In the genomic region with DNA sequence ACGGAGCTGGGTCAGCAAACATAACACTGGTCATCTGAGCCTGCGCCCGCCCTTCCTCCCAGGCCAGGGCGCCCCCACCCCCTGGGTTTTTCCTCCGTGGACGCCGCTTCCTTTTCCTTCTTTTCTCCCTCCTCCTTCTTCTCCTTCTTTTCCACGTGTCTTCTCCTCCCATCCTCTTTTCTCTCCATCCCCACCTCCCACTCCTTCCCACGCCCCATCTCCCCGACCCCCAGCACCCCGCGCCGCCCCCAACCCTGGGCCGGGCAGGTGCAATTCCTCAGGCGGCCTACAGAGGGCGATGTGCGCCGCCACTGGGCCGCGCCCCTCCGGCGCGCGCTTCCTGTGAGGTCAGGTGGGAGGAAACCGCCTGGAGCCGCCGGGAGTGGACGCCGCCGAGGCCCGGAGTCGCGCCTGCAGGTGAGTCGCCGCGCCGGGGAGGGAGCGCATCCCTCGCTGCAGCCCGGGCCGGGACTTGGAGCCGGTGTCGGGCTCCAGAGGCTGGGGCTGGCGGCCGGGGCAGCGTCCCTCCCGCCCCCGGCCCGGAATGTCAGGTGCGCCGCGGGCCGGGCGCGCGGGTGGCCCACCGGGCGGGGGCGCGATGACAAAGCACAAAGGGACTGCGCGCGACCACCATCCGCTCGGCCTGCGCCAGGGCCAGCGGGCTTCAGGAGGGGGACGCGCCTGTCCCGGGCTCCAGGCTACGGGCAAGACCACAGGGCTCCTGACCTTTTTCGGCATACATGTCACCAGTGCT, we compare ENCODE assay signal across 1 cellular context.
TF ChIP-seq lines count a peak whose summit lies in the region.

A gene with protein sequence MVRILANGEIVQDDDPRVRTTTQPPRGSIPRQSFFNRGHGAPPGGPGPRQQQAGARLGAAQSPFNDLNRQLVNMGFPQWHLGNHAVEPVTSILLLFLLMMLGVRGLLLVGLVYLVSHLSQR (plus strand): TSS at position 351 of the 754 bp plus-strand sequence. CDS start 1,497 bp downstream, outside the sequence.

TF ChIP-seq in HCT116, 20 proteins besides CTCF, POLR2A, EP300 and RAD21:
- TF ChIP-seq YY1 (IDR thresholded peaks at IDR 0.05; ENCODE audit: extremely low read depth, insufficient replicate concordance, low read depth, low read length), result peak; percentile 50
- peak; percentile 78 for TF ChIP-seq POLR2AphosphoS5 (IDR thresholded peaks at IDR 0.05; ENCODE audit: low read depth, low read length)
- TF ChIP-seq, protein P1, sequence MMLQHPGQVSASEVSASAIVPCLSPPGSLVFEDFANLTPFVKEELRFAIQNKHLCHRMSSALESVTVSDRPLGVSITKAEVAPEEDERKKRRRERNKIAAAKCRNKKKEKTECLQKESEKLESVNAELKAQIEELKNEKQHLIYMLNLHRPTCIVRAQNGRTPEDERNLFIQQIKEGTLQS (IDR thresholded peaks at IDR 0.05), result no peak
- TF ChIP-seq, protein P2, sequence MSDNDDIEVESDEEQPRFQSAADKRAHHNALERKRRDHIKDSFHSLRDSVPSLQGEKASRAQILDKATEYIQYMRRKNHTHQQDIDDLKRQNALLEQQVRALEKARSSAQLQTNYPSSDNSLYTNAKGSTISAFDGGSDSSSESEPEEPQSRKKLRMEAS (IDR thresholded peaks at IDR 0.05), result peak; percentile 75; the same call in 1 of the 2 replicates
- peak; percentile 79; the same call in 1 of the 2 replicates for TF ChIP-seq ZFX (IDR thresholded peaks at IDR 0.05)
- TF ChIP-seq ELF1 (IDR thresholded peaks at IDR 0.05; ENCODE audit: borderline replicate concordance, low read depth), result no peak
- TF ChIP-seq EGR1 (IDR thresholded peaks at IDR 0.05; ENCODE audit: low read depth), result no peak
- peak; percentile 13; the same call in 1 of the 2 replicates for TF ChIP-seq SIN3A (IDR thresholded peaks at IDR 0.05; ENCODE audit: low read depth)
- TF ChIP-seq CBX3 (IDR thresholded peaks at IDR 0.05; ENCODE audit: low read depth), result 0 out of 2 replicates have a peak, but pooled peaks have one; percentile 13
- no peak for TF ChIP-seq SRF (IDR thresholded peaks at IDR 0.05; ENCODE audit: low read depth)
